1 cellular context compared by ENCODE assay signal in the genomic region with DNA sequence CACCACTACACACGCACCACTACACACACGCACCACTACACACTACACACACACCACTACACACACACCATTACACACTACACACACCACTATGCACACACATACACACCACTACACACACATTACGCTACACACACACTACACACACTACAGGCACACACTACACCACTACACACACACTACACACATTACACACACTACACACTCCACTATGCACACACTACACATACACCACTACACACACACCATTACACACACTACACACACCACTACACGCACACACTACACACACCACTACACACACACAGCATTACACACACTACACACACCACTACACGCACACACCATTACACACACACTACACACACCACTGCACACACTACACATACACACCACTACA.
TF ChIP-seq lines count a peak whose summit lies in the region.

No MANE protein-coding gene starts in this region.

TF ChIP-seq in K562, 482 proteins besides CTCF, POLR2A, EP300 and RAD21 (continued from another document):
- no peak for TF ChIP-seq ZBTB11 (CRISPR knock-in tag; IDR thresholded peaks at IDR 0.05)
- TF ChIP-seq PTBP1 (IDR thresholded peaks at IDR 0.05; ENCODE audit: low read depth, low read length), result no peak
- no peak for TF ChIP-seq TAF7 (tag; IDR thresholded peaks at IDR 0.05)
- TF ChIP-seq BRF2 (IDR thresholded peaks at IDR 0.05; ENCODE audit: borderline replicate concordance, insufficient read depth, insufficient read length), result no peak
- TF ChIP-seq MCM7 (IDR thresholded peaks at IDR 0.05), result no peak
- TF ChIP-seq ZNF395 (CRISPR knock-in tag; IDR thresholded peaks at IDR 0.05), result no peak
